In the genomic region with DNA sequence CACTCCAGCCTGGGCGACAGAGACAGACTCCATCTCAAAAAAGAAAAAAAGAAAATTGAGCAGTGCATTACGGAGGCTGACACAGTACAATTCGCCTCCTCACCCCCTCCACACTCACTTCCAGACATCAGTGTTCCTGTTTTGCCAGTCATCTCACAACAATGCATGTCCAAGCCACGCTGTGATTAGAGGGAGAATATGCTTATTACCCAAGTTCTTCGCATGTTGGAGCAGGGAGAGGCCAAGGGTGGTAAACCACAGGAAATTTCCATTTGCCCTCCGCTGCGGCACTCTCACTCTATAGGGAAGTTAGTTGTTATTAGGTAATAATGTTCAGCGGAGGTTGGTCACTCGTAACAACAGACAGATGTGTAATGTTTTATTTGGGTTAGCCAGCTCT, we compare ENCODE assay signal across 8 cellular contexts. TPM values are rescaled to one million over a fixed set of nuclear protein-coding genes. Genes with fewer than 3 reads are reported as not detected.
DNase-seq lines count a peak whose midpoint lies in the region; ATAC-seq and TF ChIP-seq lines count a peak whose summit lies in the region.

No MANE protein-coding gene starts in this region.

- DNase-seq in AG04450 (ENCODE audit: low read depth, low spot score) (peak; percentile 83), KG1 (lab: John Stamatoyannopoulos, UW) (peak; percentile 54), brain microvascular endothelial cell (peak; percentile 99), kidney glomerular epithelial cell (lab: John Stamatoyannopoulos, UW) (peak; percentile 86), iPS-NIHi11 (ENCODE audit: low spot score) (no peak)
- no peak for DNase-seq in stimulated activated CD4-positive, alpha-beta T cell treated with anti-CD3 and anti-CD28 coated beads, Interleukin-2, amount 100 ng/mL, for 48 hours

- CTCF ChIA-PET in AG04450 (lab: Charles Lee), result interaction anchor here (0.8 to 1.6 kb wide), 4 partner anchors 9 to 130 kb away, joined by 3 to 7 read pairs (median 4); no protein-coding TSS in a partner anchor

- POLR2A ChIA-PET in AG04450 (lab: Yijun Ruan, JAX), result interaction anchor here (0.7 to 1.0 kb wide), 2 partner anchors 16 to 34 kb away, joined by 3 read pairs; no protein-coding TSS in a partner anchor

- no peaks in the 10 kb centered on the region for H3K9me3 ChIP-seq in AG04450 (ENCODE audit: control insufficient read depth, insufficient read depth, low read length)

- ATAC-seq in GM21825 (IDR thresholded peaks at IDR 0.05; ENCODE audit: unreplicated experiment), result no peak
- ATAC-seq in GM21515 (IDR thresholded peaks at IDR 0.05; ENCODE audit: unreplicated experiment), result no peak

- peak overlapping the region; percentile 42 for H3K27ac ChIP-seq in AG04450 (ENCODE audit: low read depth, low read length)
- H3K27ac ChIP-seq in brain microvascular endothelial cell, result peak overlapping the region; percentile 92

- in situ Hi-C loops in brain microvascular endothelial cell (cut with HindIII; ENCODE audit: low pct_ligation_motif_present, low sequenced_read_pairs), result no loop called here

- H3K36me3 ChIP-seq in brain microvascular endothelial cell (replicated peaks), result no peaks in the 10 kb centered on the region

- H3K27me3 ChIP-seq in AG04450 (ENCODE audit: control insufficient read depth, insufficient read depth, low read length) (no peaks in the 10 kb centered on the region), brain microvascular endothelial cell (replicated peaks) (no peaks in the 10 kb centered on the region)

- H3K4me3 ChIP-seq in AG04450 (ENCODE audit: low read depth, low read length), result no peak overlapping the region
- H3K4me3 ChIP-seq in brain microvascular endothelial cell (ENCODE audit: low read depth, low read length), result no peak overlapping the region

- TF ChIP-seq CTCF in AG04450 (IDR thresholded peaks at IDR 0.05; ENCODE audit: low read depth, low read length), result no peak
- TF ChIP-seq CTCF in brain microvascular endothelial cell (IDR thresholded peaks at IDR 0.05; ENCODE audit: low read depth, low read length, missing control alignments), result no peak

RNA-seq across cellular contexts. Expression of a gene that starts 32.9 kb away (rescaled TPM):
- 0.07 and 0.22 TPM in 2 replicates for polyA plus RNA-seq in AG04450 (2011; rRNA removed)
- polyA minus RNA-seq in AG04450 (2011; rRNA and poly(A)+ RNA removed), result 0.09 and 1.6 TPM in 2 replicates

Comparison
In these comparisons a context has a peak if more than half of its experiments do, and no peak if none do; other contexts are left out.
1. DNase-seq: peak in AG04450 (single experiment), KG1 (single experiment), brain microvascular endothelial cell (single experiment) and kidney glomerular epithelial cell (single experiment); none in iPS-NIHi11 (single experiment) and stimulated activated CD4-positive, alpha-beta T cell treated with anti-CD3 and anti-CD28 coated beads, Interleukin-2, amount 100 ng/mL, for 48 hours (0 of 2).